Comparison of ENCODE assay signal across 27 cellular contexts in the genomic region with DNA sequence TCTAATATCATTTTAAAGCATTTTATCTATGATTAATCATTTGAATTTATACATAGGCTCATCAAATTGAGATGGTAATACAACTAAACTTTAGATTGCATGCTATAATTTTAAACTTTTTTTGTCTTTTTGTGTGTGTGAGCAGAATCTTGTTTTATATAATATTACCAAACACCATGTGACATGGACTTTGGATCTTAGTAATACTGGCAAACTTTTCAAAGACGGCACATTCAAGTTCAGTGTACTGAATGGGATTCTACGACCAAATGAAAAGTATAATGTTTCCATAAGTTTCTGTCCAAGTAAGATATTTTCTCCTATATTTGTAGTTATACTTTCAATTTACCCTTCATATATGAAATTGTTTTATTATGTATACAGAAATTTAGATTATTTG.
"Had no signal": no experiment of that assay in that cellular context is flagged by ENCODE, and none has a peak within 500 bp of the region (broad histone marks: within the 10 kb centered on the region; RNA-seq: fewer than 3 reads in every experiment).

No MANE protein-coding gene starts in this region.

- H3K27ac ChIP-seq: colonic mucosa, epithelial cell of prostate, esophagus squamous epithelium, gastroesophageal sphincter, heart left ventricle, hepatocyte, left ventricle myocardium inferior, lower lobe of right lung had no signal

- H3K4me1 Mint-ChIP-seq: endodermal cell; immature natural killer cell; mesothelial cell of epicardium; naive B cell; naive thymus-derived CD8-positive, alpha-beta T cell had no signal

- H3K4me2 ChIP-seq: hepatocyte had no signal

- ATAC-seq: effector memory CD8-positive, alpha-beta T cell; esophagus mucosa; gastroesophageal sphincter; heart left ventricle; left cardiac atrium; lower lobe of right lung; mucosa of descending colon; naive thymus-derived CD8-positive, alpha-beta T cell had no signal

- H3K9me3 ChIP-seq: colonic mucosa, esophagus squamous epithelium, gastroesophageal sphincter, heart left ventricle, left ventricle myocardium inferior, lower lobe of right lung, mucosa of descending colon had no signal

- H2AFZ ChIP-seq: hepatocyte had no signal

- H3K4me3 ChIP-seq: colonic mucosa, esophagus squamous epithelium, gastroesophageal sphincter, heart left ventricle, hepatocyte, left ventricle myocardium inferior, lower lobe of right lung, mucosa of descending colon had no signal

- H3K27me3 ChIP-seq: colonic mucosa, gastroesophageal sphincter, heart left ventricle, hepatocyte had no signal

- H3K4me3 Mint-ChIP-seq: dendritic cell treated with granulocyte-macrophage colony-stimulating factor and Interleukin-4, amounts not matched to agents 40 ng/mL and 50 ng/mL, for 4 days; effector memory CD8-positive, alpha-beta T cell; endodermal cell; immature natural killer cell; mesothelial cell of epicardium; naive B cell; naive thymus-derived CD8-positive, alpha-beta T cell had no signal

- H3K36me3 ChIP-seq: colonic mucosa, esophagus squamous epithelium, gastroesophageal sphincter, heart left ventricle, left ventricle myocardium inferior, lower lobe of right lung had no signal

- H3K79me2 ChIP-seq: hepatocyte had no signal

- H3K9me3 Mint-ChIP-seq: dendritic cell treated with granulocyte-macrophage colony-stimulating factor and Interleukin-4, amounts not matched to agents 40 ng/mL and 50 ng/mL, for 4 days; naive thymus-derived CD8-positive, alpha-beta T cell had no signal

- DNase-seq: colonic mucosa; cortex of kidney; effector CD8-positive, alpha-beta T cell; effector memory CD8-positive, alpha-beta T cell; endodermal cell; erythroblast; esophagus squamous epithelium; foreskin fibroblast; foreskin melanocyte; heart left ventricle; hypothalamus; immature natural killer cell; islet precursor cell; left cardiac atrium; left ventricle myocardium inferior; lower lobe of right lung; mesenchymal stem cell; mucosa of descending colon; naive B cell; naive thymus-derived CD8-positive, alpha-beta T cell had no signal

- H3K27me3 Mint-ChIP-seq: dendritic cell treated with granulocyte-macrophage colony-stimulating factor and Interleukin-4, amounts not matched to agents 40 ng/mL and 50 ng/mL, for 4 days; effector memory CD8-positive, alpha-beta T cell; naive B cell; naive thymus-derived CD8-positive, alpha-beta T cell had no signal

- H3K4me1 ChIP-seq: colonic mucosa, esophagus squamous epithelium, gastroesophageal sphincter, heart left ventricle, left ventricle myocardium inferior, lower lobe of right lung had no signal

- H3K36me3 Mint-ChIP-seq: immature natural killer cell; mesothelial cell of epicardium; naive B cell; naive thymus-derived CD8-positive, alpha-beta T cell had no signal

- FAIRE-seq: endometrium had no signal

- H3K27ac Mint-ChIP-seq: dendritic cell treated with granulocyte-macrophage colony-stimulating factor and Interleukin-4, amounts not matched to agents 40 ng/mL and 50 ng/mL, for 4 days; effector memory CD8-positive, alpha-beta T cell; endodermal cell; immature natural killer cell; mesothelial cell of epicardium; naive thymus-derived CD8-positive, alpha-beta T cell had no signal
